ENCODE assay signal across 1 cellular context in the genomic region with DNA sequence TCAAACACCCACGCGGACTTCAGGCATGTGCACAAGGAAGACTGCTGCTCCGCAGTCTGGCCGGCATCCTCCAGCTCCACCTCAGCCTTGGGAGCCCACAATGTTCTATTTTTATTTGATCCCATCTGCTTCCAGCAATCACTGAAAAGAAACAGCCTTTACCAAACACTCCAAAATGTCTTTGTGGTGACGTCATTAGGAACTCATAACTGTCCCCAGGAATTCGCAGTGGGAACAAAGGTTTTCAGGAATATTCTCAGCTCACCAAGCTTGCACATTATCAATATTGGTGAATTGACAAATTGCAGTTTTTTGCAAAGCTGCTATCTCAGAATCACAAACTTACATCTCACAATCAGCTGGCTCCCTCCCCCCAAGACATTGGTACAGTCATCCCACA.
TF ChIP-seq lines count a peak whose summit lies in the region.

No MANE protein-coding gene starts in this region.

TF ChIP-seq in HepG2, 621 proteins besides CTCF, POLR2A, EP300 and RAD21:
- TF ChIP-seq MIER2 (CRISPR knock-in tag; IDR thresholded peaks at IDR 0.05) (no peak), SRSF9 (IDR thresholded peaks at IDR 0.05; ENCODE audit: borderline replicate concordance, insufficient read depth, low read depth, low read length, poor library complexity, severe bottlenecking) (no peak), FOXK2 (IDR thresholded peaks at IDR 0.05) (no peak), KAT2B (IDR thresholded peaks at IDR 0.05; ENCODE audit: borderline replicate concordance, low read depth, low read length) (no peak), ATF7 (IDR thresholded peaks at IDR 0.05) (peak; percentile 96), ATF7 (CRISPR knock-in tag; IDR thresholded peaks at IDR 0.05) (no peak), ZNF558 (CRISPR knock-in tag; IDR thresholded peaks at IDR 0.05; ENCODE audit: borderline replicate concordance) (no peak), HOXD1 (CRISPR knock-in tag; IDR thresholded peaks at IDR 0.05) (no peak), CREB1 (IDR thresholded peaks at IDR 0.05) (peak; percentile 89), CREB1 (CRISPR knock-in tag; IDR thresholded peaks at IDR 0.05) (no peak), NFYC (CRISPR knock-in tag; IDR thresholded peaks at IDR 0.05) (no peak), GTF3A (CRISPR knock-in tag; conservative IDR thresholded peaks at IDR 0.05) (no peak)
- TF ChIP-seq, protein P1, sequence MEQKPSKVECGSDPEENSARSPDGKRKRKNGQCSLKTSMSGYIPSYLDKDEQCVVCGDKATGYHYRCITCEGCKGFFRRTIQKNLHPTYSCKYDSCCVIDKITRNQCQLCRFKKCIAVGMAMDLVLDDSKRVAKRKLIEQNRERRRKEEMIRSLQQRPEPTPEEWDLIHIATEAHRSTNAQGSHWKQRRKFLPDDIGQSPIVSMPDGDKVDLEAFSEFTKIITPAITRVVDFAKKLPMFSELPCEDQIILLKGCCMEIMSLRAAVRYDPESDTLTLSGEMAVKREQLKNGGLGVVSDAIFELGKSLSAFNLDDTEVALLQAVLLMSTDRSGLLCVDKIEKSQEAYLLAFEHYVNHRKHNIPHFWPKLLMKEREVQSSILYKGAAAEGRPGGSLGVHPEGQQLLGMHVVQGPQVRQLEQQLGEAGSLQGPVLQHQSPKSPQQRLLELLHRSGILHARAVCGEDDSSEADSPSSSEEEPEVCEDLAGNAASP (CRISPR knock-in tag; IDR thresholded peaks at IDR 0.05; ENCODE audit: borderline replicate concordance), result no peak
- TF ChIP-seq, protein P2, sequence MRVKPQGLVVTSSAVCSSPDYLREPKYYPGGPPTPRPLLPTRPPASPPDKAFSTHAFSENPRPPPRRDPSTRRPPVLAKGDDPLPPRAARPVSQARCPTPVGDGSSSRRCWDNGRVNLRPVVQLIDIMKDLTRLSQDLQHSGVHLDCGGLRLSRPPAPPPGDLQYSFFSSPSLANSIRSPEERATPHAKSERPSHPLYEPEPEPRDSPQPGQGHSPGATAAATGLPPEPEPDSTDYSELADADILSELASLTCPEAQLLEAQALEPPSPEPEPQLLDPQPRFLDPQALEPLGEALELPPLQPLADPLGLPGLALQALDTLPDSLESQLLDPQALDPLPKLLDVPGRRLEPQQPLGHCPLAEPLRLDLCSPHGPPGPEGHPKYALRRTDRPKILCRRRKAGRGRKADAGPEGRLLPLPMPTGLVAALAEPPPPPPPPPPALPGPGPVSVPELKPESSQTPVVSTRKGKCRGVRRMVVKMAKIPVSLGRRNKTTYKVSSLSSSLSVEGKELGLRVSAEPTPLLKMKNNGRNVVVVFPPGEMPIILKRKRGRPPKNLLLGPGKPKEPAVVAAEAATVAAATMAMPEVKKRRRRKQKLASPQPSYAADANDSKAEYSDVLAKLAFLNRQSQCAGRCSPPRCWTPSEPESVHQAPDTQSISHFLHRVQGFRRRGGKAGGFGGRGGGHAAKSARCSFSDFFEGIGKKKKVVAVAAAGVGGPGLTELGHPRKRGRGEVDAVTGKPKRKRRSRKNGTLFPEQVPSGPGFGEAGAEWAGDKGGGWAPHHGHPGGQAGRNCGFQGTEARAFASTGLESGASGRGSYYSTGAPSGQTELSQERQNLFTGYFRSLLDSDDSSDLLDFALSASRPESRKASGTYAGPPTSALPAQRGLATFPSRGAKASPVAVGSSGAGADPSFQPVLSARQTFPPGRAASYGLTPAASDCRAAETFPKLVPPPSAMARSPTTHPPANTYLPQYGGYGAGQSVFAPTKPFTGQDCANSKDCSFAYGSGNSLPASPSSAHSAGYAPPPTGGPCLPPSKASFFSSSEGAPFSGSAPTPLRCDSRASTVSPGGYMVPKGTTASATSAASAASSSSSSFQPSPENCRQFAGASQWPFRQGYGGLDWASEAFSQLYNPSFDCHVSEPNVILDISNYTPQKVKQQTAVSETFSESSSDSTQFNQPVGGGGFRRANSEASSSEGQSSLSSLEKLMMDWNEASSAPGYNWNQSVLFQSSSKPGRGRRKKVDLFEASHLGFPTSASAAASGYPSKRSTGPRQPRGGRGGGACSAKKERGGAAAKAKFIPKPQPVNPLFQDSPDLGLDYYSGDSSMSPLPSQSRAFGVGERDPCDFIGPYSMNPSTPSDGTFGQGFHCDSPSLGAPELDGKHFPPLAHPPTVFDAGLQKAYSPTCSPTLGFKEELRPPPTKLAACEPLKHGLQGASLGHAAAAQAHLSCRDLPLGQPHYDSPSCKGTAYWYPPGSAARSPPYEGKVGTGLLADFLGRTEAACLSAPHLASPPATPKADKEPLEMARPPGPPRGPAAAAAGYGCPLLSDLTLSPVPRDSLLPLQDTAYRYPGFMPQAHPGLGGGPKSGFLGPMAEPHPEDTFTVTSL (CRISPR knock-in tag; IDR thresholded peaks at IDR 0.05; ENCODE audit: borderline replicate concordance), result no peak
